Comparison of ENCODE assay signal across 14 cellular contexts in genomic region chr10:61933857-61934559, GRCh38. TPM values are rescaled to one million over a fixed set of nuclear protein-coding genes. Genes with fewer than 3 reads are reported as not detected.
DNase-seq lines count a peak whose midpoint lies in the region; ATAC-seq and TF ChIP-seq lines count a peak whose summit lies in the region.
"Had no signal": no experiment of that assay in that cellular context is flagged by ENCODE, and none has a peak within 500 bp of the region (broad histone marks: within the 10 kb centered on the region; RNA-seq: fewer than 3 reads in every experiment).

No MANE protein-coding gene starts in this region.

- no peaks in the 10 kb centered on the region for H3K27me3 Mint-ChIP-seq in MCF 10A (ENCODE audit: insufficient read depth, unreplicated experiment)
- no peaks in the 10 kb centered on the region for H3K27me3 Mint-ChIP-seq in activated naive CD8-positive, alpha-beta T cell

- no TSS peak for BruUV-seq in MCF 10A (replicated peaks; lab: Mats Ljungman, UMichigan)
- no TSS peak for BruUV-seq in mammary epithelial cell (replicated peaks; lab: Mats Ljungman, UMichigan)

- H4K20me1 ChIP-seq in mammary epithelial cell (ENCODE audit: insufficient read depth, low read length): no peaks in the 10 kb centered on the region

- CTCF ChIA-PET in MCF 10A (lab: Yijun Ruan, JAX): interaction anchor here (0.7 to 1.5 kb wide), 3 partner anchors 10 to 311 kb away, joined by 3 to 6 read pairs (median 3); no protein-coding TSS in a partner anchor
- CTCF ChIA-PET in mammary epithelial cell (lab: Charles Lee; ENCODE audit: low non-redundant PET): interaction anchor here (0.6 to 0.7 kb wide), 2 partner anchors 18 to 170 kb away, joined by 3 to 4 read pairs; no protein-coding TSS in a partner anchor

- H3K36me3 ChIP-seq in mammary epithelial cell (ENCODE audit: insufficient read depth, low read length): no peaks in the 10 kb centered on the region
- H3K36me3 ChIP-seq in muscle layer of colon (ENCODE audit: insufficient read depth, low read length): no peaks in the 10 kb centered on the region
- H3K36me3 ChIP-seq in urinary bladder (ENCODE audit: insufficient read depth): no peaks in the 10 kb centered on the region

- H3K9me3 ChIP-seq in mammary epithelial cell (replicated peaks; ENCODE audit: insufficient read depth, low read length) (no peaks in the 10 kb centered on the region), muscle layer of colon (ENCODE audit: low read length) (no peaks in the 10 kb centered on the region)
- H3K9me3 ChIP-seq: HAP-1 had no signal

- DNase-seq in MCF 10A (ENCODE audit: unreplicated experiment): no peak
- no peak for DNase-seq in mammary epithelial cell
- DNase-seq in kidney glomerular epithelial cell (lab: John Stamatoyannopoulos, UW): no peak
- no peak for DNase-seq in NCI-H128 (lab: John Stamatoyannopoulos, UW; ENCODE audit: unreplicated experiment)
- DNase-seq: head of caudate nucleus, NCI-H1048, nucleus accumbens, PC-3 had no signal

- H3K27ac ChIP-seq in mammary epithelial cell (ENCODE audit: insufficient read depth, low read depth, low read length): no peak overlapping the region
- H3K27ac ChIP-seq in muscle layer of colon (ENCODE audit: low read depth, low read length): peak overlapping the region; percentile 50
- peak overlapping the region; percentile 3 for H3K27ac ChIP-seq in urinary bladder (ENCODE audit: low read depth)

- H3K4me1 Mint-ChIP-seq in MCF 10A (ENCODE audit: insufficient read depth, unreplicated experiment): peaks cover 29% of the 10 kb centered on the region
- H3K4me1 Mint-ChIP-seq in activated naive CD8-positive, alpha-beta T cell (ENCODE audit: low read depth): peaks cover 55% of the 10 kb centered on the region

- POLR2A ChIA-PET in MCF 10A (lab: Yijun Ruan, JAX): interaction anchor here (0.9 to 4.2 kb wide), 6 partner anchors 9 to 59 kb away, joined by 3 to 20 read pairs (median 3); partner anchors contain the start of gene ARID5B

- no peak overlapping the region for H3K4me3 Mint-ChIP-seq in MCF 10A (ENCODE audit: unreplicated experiment)
- no peak overlapping the region for H3K4me3 Mint-ChIP-seq in activated naive CD8-positive, alpha-beta T cell

- intact Hi-C loops in MCF 10A (cut with micrococcal nuclease): no loop called here
- intact Hi-C loops in mammary epithelial cell (cut with micrococcal nuclease): no loop called here

- H3K27ac Mint-ChIP-seq in MCF 10A (ENCODE audit: low read depth, unreplicated experiment): peak overlapping the region; percentile 59
- H3K27ac Mint-ChIP-seq in activated naive CD8-positive, alpha-beta T cell: peak overlapping the region; percentile 56

- H3K27me3 ChIP-seq in mammary epithelial cell (ENCODE audit: insufficient read depth, low read length) (no peaks in the 10 kb centered on the region), muscle layer of colon (ENCODE audit: control insufficient read depth in 1 of 2, insufficient read depth in 2 of 2, low read length in 2 of 2) (no peaks in the 10 kb centered on the region)

- H3K79me2 ChIP-seq in mammary epithelial cell (ENCODE audit: insufficient read depth, low read length): peaks cover 3% of the 10 kb centered on the region

- ATAC-seq in GM18870 (IDR thresholded peaks at IDR 0.05; ENCODE audit: unreplicated experiment): no peak
- ATAC-seq: left lobe of liver, PC-3 had no signal

- peaks cover 24% of the 10 kb centered on the region for H3K4me1 ChIP-seq in mammary epithelial cell (ENCODE audit: insufficient read depth, low read length)
- H3K4me1 ChIP-seq in muscle layer of colon (ENCODE audit: insufficient read depth, low read length): peaks cover 36% of the 10 kb centered on the region
- H3K4me1 ChIP-seq in urinary bladder (ENCODE audit: insufficient read depth): no peaks in the 10 kb centered on the region

- no peak overlapping the region for H3K4me3 ChIP-seq in mammary epithelial cell (replicated peaks in 1 of 3; ENCODE audit: insufficient read depth in 1 of 3, low read depth in 2 of 3, low read length in 3 of 3)
- no peak overlapping the region for H3K4me3 ChIP-seq in muscle layer of colon (ENCODE audit: low read depth in 1 of 2, low read length in 2 of 2)
- H3K4me3 ChIP-seq in urinary bladder (ENCODE audit: low read depth, low read length): no peak overlapping the region
- H3K4me3 ChIP-seq: HAP-1 had no signal

- no peak overlapping the region for H2AFZ ChIP-seq in mammary epithelial cell (ENCODE audit: low read depth, low read length)

- dilution Hi-C loops in mammary epithelial cell (cut with HindIII; ENCODE audit: low sequenced_read_pairs): no loop called here

- no peaks in the 10 kb centered on the region for H3K9me3 Mint-ChIP-seq in MCF 10A (ENCODE audit: unreplicated experiment)
- H3K9me3 Mint-ChIP-seq in activated naive CD8-positive, alpha-beta T cell (ENCODE audit: low read depth): no peaks in the 10 kb centered on the region

- WGBS in mammary epithelial cell (ENCODE audit: low coverage, missing lambda C conversion rate): 100% methylated on average over 3 of the region's 3 CpGs
- WGBS in urinary bladder: 65% methylated on average over 3 of the region's 3 CpGs

- no peaks in the 10 kb centered on the region for H3K36me3 Mint-ChIP-seq in MCF 10A (ENCODE audit: insufficient read depth, unreplicated experiment)
- H3K36me3 Mint-ChIP-seq in activated naive CD8-positive, alpha-beta T cell: peaks cover 16% of the 10 kb centered on the region

- in situ Hi-C loops in mammary epithelial cell (cut with MboI; ENCODE audit: low sequenced_read_pairs in 2 of 2): no loop called here

- no peak overlapping the region for H3K4me2 ChIP-seq in mammary epithelial cell (ENCODE audit: insufficient read depth, low read depth, low read length)

- H3K9ac ChIP-seq in mammary epithelial cell (ENCODE audit: insufficient read depth, low read length) (no peak overlapping the region), muscle layer of colon (ENCODE audit: low read length) (no peak overlapping the region)

- no peak for TF ChIP-seq CTCF in MCF 10A (IDR thresholded peaks at IDR 0.05; ENCODE audit: unreplicated experiment)
- TF ChIP-seq CTCF in mammary epithelial cell (conservative IDR thresholded peaks at IDR 0.05 in 1 of 2, IDR thresholded peaks at IDR 0.05 in 1 of 2; ENCODE audit: extremely low read depth in 1 of 2, insufficient read depth in 1 of 2, low read depth in 1 of 2, low read length in 2 of 2): no peak

RNA-seq across cellular contexts. Expression of gene ARID5B, which starts 32.5 kb away (rescaled TPM):
- total RNA-seq in MCF 10A (2022) (10.9 and 12.2 TPM in 2 replicates), mammary epithelial cell (10 to 100 TPM; 13.8 to 33.5 TPM), urinary bladder (52.5 TPM)
- polyA plus RNA-seq in mammary epithelial cell (4.0 TPM), urinary bladder (23.5 TPM)
- polyA minus RNA-seq in mammary epithelial cell: 19.7 TPM
